12 cellular contexts compared by ENCODE assay signal in genomic region chr14:74258705-74259035, GRCh38. TPM values are rescaled to one million over a fixed set of nuclear protein-coding genes. Genes with fewer than 3 reads are reported as not detected.
DNase-seq lines count a peak whose midpoint lies in the region; ATAC-seq lines count a peak whose summit lies in the region.
"Had no signal": no experiment of that assay in that cellular context is flagged by ENCODE, and none has a peak within 500 bp of the region (broad histone marks: within the 10 kb centered on the region; RNA-seq: fewer than 3 reads in every experiment).

No MANE protein-coding gene starts in this region.

- no peak overlapping the region for H3K27ac Mint-ChIP-seq in activated T-cell treated with anti-CD3 and anti-CD28 coated beads, Interleukin-2, amount 50 U/mL, for 72 hours
- no peak overlapping the region for H3K27ac Mint-ChIP-seq in T-helper 17 cell
- H3K27ac Mint-ChIP-seq in stimulated activated effector memory CD8-positive, alpha-beta T cell treated with anti-CD3 and anti-CD28 coated beads, Interleukin-12 subunit alpha, Interleukin-12 subunit beta, amount 100 ng/mL, for 72 hours = no peak overlapping the region
- H3K27ac Mint-ChIP-seq: HFFc6 had no signal

- no peak for ATAC-seq in activated T-cell treated with anti-CD3 and anti-CD28 coated beads, Interleukin-2, amount 50 U/mL, for 72 hours (replicated peaks in 1 of 2)
- ATAC-seq in T-helper 17 cell (no peak), HG02870 (IDR thresholded peaks at IDR 0.05; ENCODE audit: unreplicated experiment) (no peak)
- no peak for ATAC-seq in stimulated activated effector memory CD8-positive, alpha-beta T cell treated with anti-CD3 and anti-CD28 coated beads, Interleukin-12 subunit alpha, Interleukin-12 subunit beta, amount 100 ng/mL, for 72 hours

- H3K27me3 Mint-ChIP-seq in activated T-cell treated with anti-CD3 and anti-CD28 coated beads, Interleukin-2, amount 50 U/mL, for 72 hours (ENCODE audit: low read depth) = peaks cover 7% of the 10 kb centered on the region
- peaks cover 9% of the 10 kb centered on the region for H3K27me3 Mint-ChIP-seq in T-helper 17 cell

- no peaks in the 10 kb centered on the region for H3K4me1 ChIP-seq in iPS-20b (ENCODE audit: insufficient read depth, low read length)

- H3K9me3 ChIP-seq in T-helper 17 cell (ENCODE audit: control insufficient read depth, low read length, poor library complexity, severe bottlenecking) = no peaks in the 10 kb centered on the region
- no peaks in the 10 kb centered on the region for H3K9me3 ChIP-seq in iPS-20b (ENCODE audit: insufficient read depth, low read depth, low read length)

- H3K36me3 Mint-ChIP-seq in activated T-cell treated with anti-CD3 and anti-CD28 coated beads, Interleukin-2, amount 50 U/mL, for 72 hours (ENCODE audit: insufficient read depth in 2 of 2) = no peaks in the 10 kb centered on the region
- no peaks in the 10 kb centered on the region for H3K36me3 Mint-ChIP-seq in T-helper 17 cell (ENCODE audit: low read depth)
- H3K36me3 Mint-ChIP-seq in stimulated activated effector memory CD8-positive, alpha-beta T cell treated with anti-CD3 and anti-CD28 coated beads, Interleukin-12 subunit alpha, Interleukin-12 subunit beta, amount 100 ng/mL, for 72 hours = no peaks in the 10 kb centered on the region

- no peak overlapping the region for H3K9ac ChIP-seq in iPS-20b (ENCODE audit: low read depth, low read length)

- H3K4me1 Mint-ChIP-seq in activated T-cell treated with anti-CD3 and anti-CD28 coated beads, Interleukin-2, amount 50 U/mL, for 72 hours (ENCODE audit: low read depth) = peaks cover 10% of the 10 kb centered on the region
- peaks cover 3% of the 10 kb centered on the region for H3K4me1 Mint-ChIP-seq in T-helper 17 cell
- peaks cover 6% of the 10 kb centered on the region for H3K4me1 Mint-ChIP-seq in stimulated activated effector memory CD8-positive, alpha-beta T cell treated with anti-CD3 and anti-CD28 coated beads, Interleukin-12 subunit alpha, Interleukin-12 subunit beta, amount 100 ng/mL, for 72 hours

- H3K4me3 Mint-ChIP-seq in activated T-cell treated with anti-CD3 and anti-CD28 coated beads, Interleukin-2, amount 50 U/mL, for 72 hours = peak overlapping the region; percentile 26 to 87
- H3K4me3 Mint-ChIP-seq in T-helper 17 cell = peak overlapping the region; percentile 33
- peak overlapping the region; percentile 70 for H3K4me3 Mint-ChIP-seq in stimulated activated effector memory CD8-positive, alpha-beta T cell treated with anti-CD3 and anti-CD28 coated beads, Interleukin-12 subunit alpha, Interleukin-12 subunit beta, amount 100 ng/mL, for 72 hours

- no peak for DNase-seq in activated T-cell treated with anti-CD3 and anti-CD28 coated beads, Interleukin-2, amount 50 U/mL, for 72 hours
- no peak for DNase-seq in activated T-cell treated with anti-CD3 and anti-CD28 coated beads, Interleukin-2, amount 50 U/mL, for 1 hour
- DNase-seq in T-helper 17 cell = no peak
- DNase-seq in stimulated activated effector memory CD8-positive, alpha-beta T cell treated with anti-CD3 and anti-CD28 coated beads, Interleukin-12 subunit alpha, Interleukin-12 subunit beta, amount 100 ng/mL, for 72 hours (ENCODE audit: low spot score in 2 of 2) = no peak
- no peak for DNase-seq in dedifferentiated amniotic fluid mesenchymal stem cell (ENCODE audit: extremely low spot score)
- no peak for DNase-seq in NAMALWA (ENCODE audit: low spot score)
- DNase-seq: HFFc6 had no signal

- no peaks in the 10 kb centered on the region for H3K9me3 Mint-ChIP-seq in activated T-cell treated with anti-CD3 and anti-CD28 coated beads, Interleukin-2, amount 50 U/mL, for 72 hours
- no peaks in the 10 kb centered on the region for H3K9me3 Mint-ChIP-seq in stimulated activated effector memory CD8-positive, alpha-beta T cell treated with anti-CD3 and anti-CD28 coated beads, Interleukin-12 subunit alpha, Interleukin-12 subunit beta, amount 100 ng/mL, for 72 hours
- H3K9me3 Mint-ChIP-seq: HFFc6 had no signal

- peaks cover 53% of the 10 kb centered on the region for H3K27me3 ChIP-seq in iPS-20b (ENCODE audit: insufficient read depth, low read length)

- H3K4me3 ChIP-seq in iPS-20b (ENCODE audit: low read length) = peak overlapping the region; percentile 78; the same call in 1 of the 2 replicates

- no peaks in the 10 kb centered on the region for H3K36me3 ChIP-seq in iPS-20b (ENCODE audit: insufficient read depth, low read depth, low read length)

- H3K27ac ChIP-seq in iPS-20b (ENCODE audit: low read length) = no peak overlapping the region

RNA-seq across cellular contexts. Expression of gene VSX2, which starts 19.4 kb away (rescaled TPM):
- not detected for total RNA-seq in activated T-cell treated with anti-CD3 and anti-CD28 coated beads, Interleukin-2, amount 50 U/mL, for 72 hours
- not detected for total RNA-seq in T-helper 17 cell
- total RNA-seq: Daoy, HFFc6, kidney epithelial cell, pulmonary artery endothelial cell had no signal

RNA-seq across cellular contexts. Expression of gene ABCD4, which starts 44.1 kb away (rescaled TPM):
- 10 to 100 TPM; 51.2 to 56.6 TPM for total RNA-seq in activated T-cell treated with anti-CD3 and anti-CD28 coated beads, Interleukin-2, amount 50 U/mL, for 72 hours
- total RNA-seq in T-helper 17 cell = 10 to 100 TPM; 63.0 to 75.0 TPM
